In genomic region chr1:3462356-3463012, GRCh38 we compare ENCODE assay signal across 18 cellular contexts. TPM values are rescaled to one million over a fixed set of nuclear protein-coding genes. Genes with fewer than 3 reads are reported as not detected.
"Had no signal": no experiment of that assay in that cellular context is flagged by ENCODE, and none has a peak within 500 bp of the region (broad histone marks: within the 10 kb centered on the region; RNA-seq: fewer than 3 reads in every experiment).

No MANE protein-coding gene starts in this region.

- H3K36me3 Mint-ChIP-seq: activated naive CD8-positive, alpha-beta T cell treated with anti-CD3 and anti-CD28 coated beads, Interleukin-2, amount 10 ng/mL, durations not matched to agents 7 days and 5 days; naive B cell had no signal

- H3K27ac Mint-ChIP-seq: activated CD4-positive, alpha-beta memory T cell treated with anti-CD3 and anti-CD28 coated beads, Interleukin-2, amount 10 ng/mL, durations not matched to agents 7 days and 5 days; activated CD4-positive, alpha-beta T cell treated with anti-CD3 and anti-CD28 coated beads for 36 hours; activated naive CD8-positive, alpha-beta T cell treated with anti-CD3 and anti-CD28 coated beads, Interleukin-2, amount 10 ng/mL, durations not matched to agents 7 days and 5 days; activated T-cell treated with anti-CD3 and anti-CD28 coated beads, Interleukin-2, amount 50 U/mL, for 24 hours; activated T-helper 2 cell treated with anti-CD3 and anti-CD28 coated beads, Interferon-gamma antibody, Interleukin-2, Interleukin-4, amounts not matched to agents 10 μg/mL and 5 μg/mL and 100 μg/mL, durations not matched to agents 14 hours and 24 hours and 36 hours; naive B cell had no signal

- H3K4me1 ChIP-seq: upper lobe of right lung had no signal

- H3K27me3 ChIP-seq: body of pancreas, dorsolateral prefrontal cortex, upper lobe of right lung had no signal

- H3K36me3 ChIP-seq: thoracic aorta, upper lobe of right lung, WERI-Rb-1 had no signal

- H3K4me1 Mint-ChIP-seq: activated CD4-positive, alpha-beta memory T cell treated with anti-CD3 and anti-CD28 coated beads, Interleukin-2, amount 10 ng/mL, durations not matched to agents 7 days and 5 days; activated CD4-positive, alpha-beta T cell treated with anti-CD3 and anti-CD28 coated beads for 36 hours had no signal

- H3K4me3 Mint-ChIP-seq: activated CD4-positive, alpha-beta memory T cell treated with anti-CD3 and anti-CD28 coated beads, Interleukin-2, amount 10 ng/mL, durations not matched to agents 7 days and 5 days; activated CD4-positive, alpha-beta T cell treated with anti-CD3 and anti-CD28 coated beads for 36 hours; activated naive CD8-positive, alpha-beta T cell treated with anti-CD3 and anti-CD28 coated beads, Interleukin-2, amount 10 ng/mL, durations not matched to agents 7 days and 5 days; activated T-cell treated with anti-CD3 and anti-CD28 coated beads, Interleukin-2, amount 50 U/mL, for 24 hours; naive B cell; neural crest cell had no signal

- DNase-seq: activated CD4-positive, alpha-beta memory T cell treated with anti-CD3 and anti-CD28 coated beads, Interleukin-2, amount 10 ng/mL, durations not matched to agents 7 days and 5 days; activated naive CD4-positive, alpha-beta T cell treated with Interleukin-2 at 50 U/mL for 16 hours; activated naive CD8-positive, alpha-beta T cell treated with anti-CD3 and anti-CD28 coated beads, Interleukin-2, amount 10 ng/mL, durations not matched to agents 7 days and 5 days; activated T-cell treated with anti-CD3 and anti-CD28 coated beads, Interleukin-2, amount 50 U/mL, for 24 hours; body of pancreas; caudate nucleus; mammary epithelial cell; naive B cell; stomach; SW 1271; WERI-Rb-1 had no signal

- H3K27ac ChIP-seq: body of pancreas, dorsolateral prefrontal cortex, thoracic aorta, upper lobe of right lung, WERI-Rb-1 had no signal

- H3K9me3 Mint-ChIP-seq: activated CD4-positive, alpha-beta memory T cell treated with anti-CD3 and anti-CD28 coated beads, Interleukin-2, amount 10 ng/mL, durations not matched to agents 7 days and 5 days; activated naive CD8-positive, alpha-beta T cell treated with anti-CD3 and anti-CD28 coated beads, Interleukin-2, amount 10 ng/mL, durations not matched to agents 7 days and 5 days; activated T-cell treated with anti-CD3 and anti-CD28 coated beads, Interleukin-2, amount 50 U/mL, for 24 hours; activated T-helper 2 cell treated with anti-CD3 and anti-CD28 coated beads, Interferon-gamma antibody, Interleukin-2, Interleukin-4, amounts not matched to agents 10 μg/mL and 5 μg/mL and 100 μg/mL, durations not matched to agents 14 hours and 24 hours and 36 hours; naive B cell; neural crest cell had no signal

- H3K27me3 Mint-ChIP-seq: activated CD4-positive, alpha-beta memory T cell treated with anti-CD3 and anti-CD28 coated beads, Interleukin-2, amount 10 ng/mL, durations not matched to agents 7 days and 5 days; activated CD4-positive, alpha-beta T cell treated with anti-CD3 and anti-CD28 coated beads for 36 hours; activated naive CD8-positive, alpha-beta T cell treated with anti-CD3 and anti-CD28 coated beads, Interleukin-2, amount 10 ng/mL, durations not matched to agents 7 days and 5 days; activated T-cell treated with anti-CD3 and anti-CD28 coated beads, Interleukin-2, amount 50 U/mL, for 24 hours had no signal

- ATAC-seq: activated CD4-positive, alpha-beta T cell treated with anti-CD3 and anti-CD28 coated beads for 36 hours; body of pancreas; upper lobe of right lung had no signal

- FAIRE-seq: colon had no signal

- H3K9me3 ChIP-seq: body of pancreas, stomach, thoracic aorta, upper lobe of right lung had no signal

- H3K4me3 ChIP-seq: body of pancreas, dorsolateral prefrontal cortex, stomach, thoracic aorta, upper lobe of right lung had no signal

RNA-seq across cellular contexts. Expression of gene ARHGEF16, which starts 8.0 kb away (rescaled TPM):
- total RNA-seq: activated CD4-positive, alpha-beta memory T cell treated with anti-CD3 and anti-CD28 coated beads, Interleukin-2, amount 10 ng/mL, durations not matched to agents 7 days and 5 days; activated CD4-positive, alpha-beta T cell treated with anti-CD3 and anti-CD28 coated beads for 36 hours; activated naive CD8-positive, alpha-beta T cell treated with anti-CD3 and anti-CD28 coated beads, Interleukin-2, amount 10 ng/mL, durations not matched to agents 7 days and 5 days; activated T-helper 2 cell treated with anti-CD3 and anti-CD28 coated beads, Interferon-gamma antibody, Interleukin-2, Interleukin-4, amounts not matched to agents 10 μg/mL and 5 μg/mL and 100 μg/mL, durations not matched to agents 14 hours and 24 hours and 36 hours had no signal
